In genomic region chr11:60201334-60201733, GRCh38 we compare ENCODE assay signal across 6 cellular contexts. TPM values are rescaled to one million over a fixed set of nuclear protein-coding genes. Genes with fewer than 3 reads are reported as not detected.
"Had no signal": no experiment of that assay in that cellular context is flagged by ENCODE, and none has a peak within 500 bp of the region (broad histone marks: within the 10 kb centered on the region; RNA-seq: fewer than 3 reads in every experiment).

No MANE protein-coding gene starts in this region.

RNA-seq across cellular contexts. Expression of gene MS4A6A, which starts 18.5 kb away (rescaled TPM):
- total RNA-seq: lung microvascular endothelial cell, mammary epithelial cell, mesothelial cell of epicardium, myocyte had no signal

RNA-seq across cellular contexts. Expression of gene MS4A4E, which starts 41.6 kb away (rescaled TPM):
- total RNA-seq: hepatocyte, kidney epithelial cell, lung microvascular endothelial cell, mammary epithelial cell, mesothelial cell of epicardium, myocyte had no signal
